18 cellular contexts compared by ENCODE assay signal in genomic region chr12:19153396-19153795, GRCh38. TPM values are rescaled to one million over a fixed set of nuclear protein-coding genes. Genes with fewer than 3 reads are reported as not detected.
DNase-seq lines count a peak whose midpoint lies in the region; ATAC-seq, FAIRE-seq and TF ChIP-seq lines count a peak whose summit lies in the region.
"Had no signal": no experiment of that assay in that cellular context is flagged by ENCODE, and none has a peak within 500 bp of the region (broad histone marks: within the 10 kb centered on the region; RNA-seq: fewer than 3 reads in every experiment).

No MANE protein-coding gene starts in this region.

- no peak overlapping the region for H3K4me3 Mint-ChIP-seq in astrocyte (ENCODE audit: unreplicated experiment)
- H3K4me3 Mint-ChIP-seq: CD4-positive, alpha-beta T cell; IgD-negative memory B cell had no signal

- H3K36me3 ChIP-seq in HepG2 (replicated peaks in 1 of 2; ENCODE audit: control insufficient read depth in 1 of 2, insufficient read depth in 2 of 2, low read length in 2 of 2), result 0 out of 5 replicates have a peak, but pooled peaks cover 0 to 2% of the 10 kb centered on the region in 2 experiments
- H3K36me3 ChIP-seq in right lobe of liver, result no peaks in the 10 kb centered on the region
- H3K36me3 ChIP-seq in HEK293 (ENCODE audit: control insufficient read depth in 2 of 2, insufficient read depth in 1 of 2, low read length in 2 of 2), result peaks cover 10 to 13% of the 10 kb centered on the region in 2 experiments
- H3K36me3 ChIP-seq in astrocyte (ENCODE audit: insufficient read depth, low read length), result no peaks in the 10 kb centered on the region

- H4K20me1 ChIP-seq in HepG2 (ENCODE audit: insufficient read depth, low read length) (no peaks in the 10 kb centered on the region), astrocyte (ENCODE audit: insufficient read depth, low read length) (peaks cover 11% of the 10 kb centered on the region)

- no peak for DNase-seq in HepG2 (ENCODE audit: low spot score)
- no peak for DNase-seq in right lobe of liver
- DNase-seq in astrocyte (ENCODE audit: low read depth), result no peak
- DNase-seq in hepatic stellate cell (ENCODE audit: low spot score), result no peak
- no peak for DNase-seq in GM19240 (ENCODE audit: insufficient read length, low spot score)
- no peak for DNase-seq in DMS53 (lab: John Stamatoyannopoulos, UW)
- DNase-seq: AML-193; Caco-2; CD4-positive, alpha-beta T cell; DMS79; GDM1; GM23248; Karpas-422; KBM-7 had no signal

- H3K27me3 Mint-ChIP-seq in astrocyte (ENCODE audit: low read depth, unreplicated experiment), result no peaks in the 10 kb centered on the region
- H3K27me3 Mint-ChIP-seq: CD4-positive, alpha-beta T cell; IgD-negative memory B cell had no signal

- H2AFZ ChIP-seq in HepG2 (ENCODE audit: low read length) (no peak overlapping the region), astrocyte (ENCODE audit: low read depth, low read length) (no peak overlapping the region)
- H2AFZ ChIP-seq: GM23248 had no signal

- WGBS in HepG2 (ENCODE audit: low lambda C conversion rate), result 48% methylated on average over 2 of the region's 2 CpGs
- 50% methylated on average over 2 of the region's 2 CpGs for WGBS in right lobe of liver (ENCODE audit: insufficient coverage, low coverage, low lambda C conversion rate, missing lambda C conversion rate)

- no TSS peak for BruUV-seq in HepG2 (replicated peaks; lab: Mats Ljungman, UMichigan)

- H3K4me1 ChIP-seq in HepG2 (ENCODE audit: insufficient read depth, low read length), result 0 out of 2 replicates have a peak, but pooled peaks cover 6% of the 10 kb centered on the region
- H3K4me1 ChIP-seq in right lobe of liver, result peaks cover 0 to 13% (median under 1%) of the 10 kb centered on the region in 4 donors
- H3K4me1 ChIP-seq in HEK293 (ENCODE audit: control insufficient read depth, insufficient read depth, low read length), result peaks cover 10% of the 10 kb centered on the region; the same call in 1 of the 2 replicates
- H3K4me1 ChIP-seq in astrocyte (ENCODE audit: insufficient read depth, low read length), result peaks cover 6% of the 10 kb centered on the region

- no peak for TF ChIP-seq RAD21 in HepG2 (CRISPR knock-in tag; IDR thresholded peaks at IDR 0.05)

- in situ Hi-C loops in HepG2 (cut with HindIII; ENCODE audit: extremely low pct_ligation_motif_present, low pct_unique_long_range_greater_than_20kb), result no loop called here

- no peak overlapping the region for H3K9ac ChIP-seq in HepG2 (ENCODE audit: insufficient read depth, low read depth, low read length)
- H3K9ac ChIP-seq in astrocyte (ENCODE audit: low read length), result no peak overlapping the region
- H3K9ac ChIP-seq: GM23248 had no signal

- ATAC-seq in HepG2 (no peak), right lobe of liver (no peak)

- H3K4me1 Mint-ChIP-seq in astrocyte (ENCODE audit: low read depth, unreplicated experiment), result peaks cover 30% of the 10 kb centered on the region
- H3K4me1 Mint-ChIP-seq: IgD-negative memory B cell had no signal

- no peak for FAIRE-seq in HepG2 (lab: Jason Lieb, UNC)
- peak; percentile 71 for FAIRE-seq in astrocyte (lab: Jason Lieb, UNC)
- FAIRE-seq: D721Med had no signal

- POLR2A ChIA-PET in HepG2 (lab: Yijun Ruan, JAX) (no interaction called here), HEK293 (lab: Yijun Ruan, JAX) (no interaction called here)

- H3K79me2 ChIP-seq in HepG2 (ENCODE audit: insufficient read depth, low read length) (peaks cover 3% of the 10 kb centered on the region), astrocyte (ENCODE audit: insufficient read depth, low read length) (peaks cover 40% of the 10 kb centered on the region)

- intact Hi-C loops in HepG2 (cut with micrococcal nuclease; ENCODE audit: unreplicated experiment) (no loop called here), right lobe of liver (cut with DNase I) (no loop called here)

- H3K27ac ChIP-seq in HepG2 (ENCODE audit: extremely low read length, insufficient read depth, low read length), result no peak overlapping the region
- H3K27ac ChIP-seq in right lobe of liver, result no peak overlapping the region
- no peak overlapping the region for H3K27ac ChIP-seq in HEK293 (ENCODE audit: extremely low read depth, low read depth, low read length)
- H3K27ac ChIP-seq in astrocyte (ENCODE audit: low read depth, low read length), result no peak overlapping the region
- H3K27ac ChIP-seq: C4-2B, GM23248 had no signal

- no peaks in the 10 kb centered on the region for H3K27me3 ChIP-seq in HepG2 (ENCODE audit: control insufficient read depth in 1 of 2, insufficient read depth in 2 of 2, low read length in 2 of 2)
- H3K27me3 ChIP-seq in right lobe of liver, result no peaks in the 10 kb centered on the region
- no peaks in the 10 kb centered on the region for H3K27me3 ChIP-seq in astrocyte (ENCODE audit: insufficient read depth, low read length)

- H3K27ac Mint-ChIP-seq in astrocyte (ENCODE audit: unreplicated experiment), result no peak overlapping the region
- H3K27ac Mint-ChIP-seq: CD4-positive, alpha-beta T cell; IgD-negative memory B cell had no signal

- no peak for TF ChIP-seq POLR2A in HepG2 (IDR thresholded peaks at IDR 0.05; ENCODE audit: insufficient read depth in 1 of 2, low read depth in 2 of 2, low read length in 2 of 2)
- TF ChIP-seq POLR2A in right lobe of liver (IDR thresholded peaks at IDR 0.05), result no peak

- H3K4me3 ChIP-seq in HepG2 (replicated peaks in 1 of 3; ENCODE audit: insufficient read depth in 1 of 3, low read depth in 2 of 3, low read length in 3 of 3), result no peak overlapping the region
- H3K4me3 ChIP-seq in right lobe of liver, result no peak overlapping the region
- H3K4me3 ChIP-seq in HEK293 (ENCODE audit: low read depth, low read length), result no peak overlapping the region
- no peak overlapping the region for H3K4me3 ChIP-seq in astrocyte (ENCODE audit: insufficient read depth, low read depth, low read length)
- H3K4me3 ChIP-seq: GM23248 had no signal

- no peaks in the 10 kb centered on the region for H3K9me3 Mint-ChIP-seq in astrocyte (ENCODE audit: unreplicated experiment)
- H3K9me3 Mint-ChIP-seq: CD4-positive, alpha-beta T cell had no signal

- TF ChIP-seq EP300 in HepG2 (IDR thresholded peaks at IDR 0.05; ENCODE audit: low read depth in 2 of 2, low read length in 2 of 2) (no peak), HepG2 (CRISPR knock-in tag; IDR thresholded peaks at IDR 0.05; ENCODE audit: borderline replicate concordance) (no peak)

- TF ChIP-seq CTCF in HepG2 (CRISPR knock-in tag; IDR thresholded peaks at IDR 0.05) (no peak), right lobe of liver (IDR thresholded peaks at IDR 0.05) (no peak), HEK293 (tag by site-specific recombination; IDR thresholded peaks at IDR 0.05) (no peak), astrocyte (IDR thresholded peaks at IDR 0.05; ENCODE audit: insufficient read depth, low read depth, low read length) (no peak)

- H3K9me3 ChIP-seq in HepG2 (ENCODE audit: low read length), result no peaks in the 10 kb centered on the region
- H3K9me3 ChIP-seq in right lobe of liver, result no peaks in the 10 kb centered on the region
- H3K9me3 ChIP-seq in HEK293 (ENCODE audit: control insufficient read depth, insufficient read depth, low read depth, low read length), result no peaks in the 10 kb centered on the region
- no peaks in the 10 kb centered on the region for H3K9me3 ChIP-seq in astrocyte (ENCODE audit: insufficient read depth, low read depth, low read length)
- H3K9me3 ChIP-seq: Caco-2 had no signal

- H3K36me3 Mint-ChIP-seq in astrocyte (ENCODE audit: low read depth, unreplicated experiment), result peaks cover 4% of the 10 kb centered on the region
- H3K36me3 Mint-ChIP-seq: IgD-negative memory B cell had no signal

- H3K4me2 ChIP-seq in HepG2 (ENCODE audit: low read depth, low read length) (no peak overlapping the region), astrocyte (ENCODE audit: low read length) (no peak overlapping the region)

- CTCF ChIA-PET in HepG2 (lab: Yijun Ruan, JAX; ENCODE audit: low intra/inter-chr PET ratio, low total read pairs) (no interaction called here), HEK293 (lab: Yijun Ruan, JAX) (no interaction called here)

TF ChIP-seq in HEK293, 187 proteins besides CTCF, POLR2A, EP300 and RAD21:
- TF ChIP-seq ZNF133 (tag by site-specific recombination; IDR thresholded peaks at IDR 0.05), result peak; percentile 51; the same call in 1 of the 2 replicates
- no peak for TF ChIP-seq ZNF404 (tag by site-specific recombination; IDR thresholded peaks at IDR 0.05)

RNA-seq across cellular contexts. Expression of gene PLEKHA5, which starts 23.9 kb away (rescaled TPM):
- 15.4 and 18.3 TPM in 2 replicates for total RNA-seq in HepG2 (2016; rRNA removed; fragmentation: Illumina TruSeq; extraction: Trizol)
- 7.4 and 7.7 TPM in 2 replicates for total RNA-seq in HepG2 (2016; cell fraction: cytosol; rRNA removed; fragmentation: Illumina TruSeq; extraction: Trizol; ENCODE audit: low read depth)
- 15.1 and 18.8 TPM in 2 replicates for total RNA-seq in HepG2 (2016; cell fraction: insoluble cytoplasmic fraction; rRNA removed; fragmentation: Illumina TruSeq; extraction: Trizol)
- total RNA-seq in HepG2 (2016; cell fraction: membrane; rRNA removed; fragmentation: Illumina TruSeq; extraction: Trizol), result 9.7 and 11.5 TPM in 2 replicates
- 37.5 TPM in 2 replicates for total RNA-seq in HepG2 (2016; cell fraction: nucleus; rRNA removed; fragmentation: Illumina TruSeq; extraction: Trizol)
- polyA plus RNA-seq in HepG2 (2011; rRNA removed), result 4.2 TPM in 2 replicates
- polyA plus RNA-seq in HepG2 (2011; cell fraction: cytosol; rRNA removed), result 1.9 and 3.2 TPM in 2 replicates
- polyA plus RNA-seq in HepG2 (2011; cell fraction: nucleus; rRNA removed), result 4.5 and 5.1 TPM in 2 replicates
- 8.3 and 9.2 TPM in 2 replicates for polyA plus RNA-seq in HepG2 (2012)
- polyA plus RNA-seq in HepG2 (2016; cell fraction: cytosol; fragmentation: Illumina TruSeq; extraction: Trizol; ENCODE audit: low read depth), result 2.1 and 2.5 TPM in 2 replicates
- 18.8 and 19.1 TPM in 2 replicates for polyA plus RNA-seq in HepG2 (2016; cell fraction: insoluble cytoplasmic fraction; fragmentation: Illumina TruSeq; extraction: Trizol; ENCODE audit: low read depth)
- 5.4 and 6.0 TPM in 2 replicates for polyA plus RNA-seq in HepG2 (2016; cell fraction: membrane; fragmentation: Illumina TruSeq; extraction: Trizol; ENCODE audit: low read depth)
- polyA plus RNA-seq in HepG2 (2016; cell fraction: nucleus; fragmentation: Illumina TruSeq; extraction: Trizol; ENCODE audit: insufficient read depth, low read depth), result 18.7 and 20.9 TPM in 2 replicates
- polyA minus RNA-seq in HepG2 (2011; rRNA and poly(A)+ RNA removed; ENCODE audit: low replicate concordance), result 6.9 and 7.2 TPM in 2 replicates
- polyA minus RNA-seq in HepG2 (2011; cell fraction: cytosol; rRNA and poly(A)+ RNA removed), result 5.7 and 7.0 TPM in 2 replicates
- 47.4 and 51.5 TPM in 2 replicates for polyA minus RNA-seq in HepG2 (2011; cell fraction: nucleus; rRNA and poly(A)+ RNA removed)
- 10 to 100 TPM; 14.7 to 18.7 (median 15.8) TPM for total RNA-seq in right lobe of liver
- 35.5 and 38.9 TPM in 2 replicates for total RNA-seq in astrocyte
